Comparison of ENCODE assay signal across 11 cellular contexts in the genomic region with DNA sequence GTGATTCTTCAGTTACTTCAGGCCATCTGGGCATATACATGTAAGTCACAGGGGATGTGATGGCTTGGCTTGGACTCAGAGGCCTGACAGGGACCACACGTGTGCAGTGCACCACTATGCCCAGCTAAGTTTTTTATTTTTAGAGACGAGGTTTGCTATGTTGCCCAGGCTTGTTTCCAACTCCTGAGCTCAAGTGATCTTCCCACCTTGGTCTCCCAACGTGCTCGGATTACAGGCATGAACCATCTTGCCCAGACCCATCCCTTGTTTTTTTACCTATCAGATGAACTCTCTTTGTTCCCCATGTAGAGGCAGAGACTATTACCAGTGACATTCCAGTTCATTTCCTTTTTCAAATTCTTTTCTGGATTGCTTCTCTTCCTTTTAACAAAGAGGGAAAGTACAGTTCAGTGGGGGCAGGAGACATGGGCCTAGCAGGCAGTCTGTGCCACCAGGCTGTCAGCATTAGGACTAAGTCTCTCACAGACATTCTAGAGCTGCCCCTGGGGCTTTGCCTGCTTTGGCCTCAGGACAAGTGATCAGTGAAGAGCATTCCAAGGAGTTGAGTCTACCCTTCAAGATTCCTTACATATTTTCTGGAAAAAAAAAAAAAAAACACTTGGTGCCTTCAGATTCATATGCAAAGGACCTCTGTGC.
A peak's percentile ranks its signal among the peaks of the same experiment; 100 is the strongest.
DNase-seq lines count a peak whose midpoint lies in the region; ATAC-seq and TF ChIP-seq lines count a peak whose summit lies in the region.
"Had no signal": no experiment of that assay in that cellular context is flagged by ENCODE, and none has a peak within 500 bp of the region (broad histone marks: within the 10 kb centered on the region; RNA-seq: fewer than 3 reads in every experiment).

No MANE protein-coding gene starts in this region.

- no peaks in the 10 kb centered on the region for H3K36me3 Mint-ChIP-seq in stimulated activated memory B cell treated with anti-CD40 and anti-IgM and Interleukin-4, amounts not matched to agents 10 μg/mL and 1 μg/mL and 100 μg/mL, for 72 hours
- H3K36me3 Mint-ChIP-seq: activated naive CD8-positive, alpha-beta T cell treated with anti-CD3 and anti-CD28 coated beads, Interleukin-2, amount 10 ng/mL, durations not matched to agents 7 days and 5 days had no signal

- H3K27me3 ChIP-seq in RWPE2 (ENCODE audit: insufficient read depth, poor library complexity, severe bottlenecking) (no peaks in the 10 kb centered on the region), thyroid gland (no peaks in the 10 kb centered on the region)
- H3K27me3 ChIP-seq: vagina had no signal

- ATAC-seq in RWPE2 (ENCODE audit: low read depth) (peak; percentile 94), HG03039 (IDR thresholded peaks at IDR 0.05; ENCODE audit: unreplicated experiment) (no peak)
- no peak for ATAC-seq in stimulated activated memory B cell treated with anti-CD40 and anti-IgM and Interleukin-4, amounts not matched to agents 10 μg/mL and 1 μg/mL and 100 μg/mL, for 72 hours

- peak; percentile 79 for DNase-seq in HFF-Myc (ENCODE audit: extremely low read depth, low read depth)
- peak; percentile 85 for DNase-seq in RWPE2 (ENCODE audit: low spot score)
- DNase-seq in fibroblast of villous mesenchyme (ENCODE audit: low read depth): peak; percentile 64
- peak; percentile 53 to 73 for DNase-seq in thyroid gland
- no peak for DNase-seq in SKM-1 (lab: John Stamatoyannopoulos, UW; ENCODE audit: unreplicated experiment)
- DNase-seq in T-helper 2 cell: no peak
- DNase-seq: activated naive CD8-positive, alpha-beta T cell treated with anti-CD3 and anti-CD28 coated beads, Interleukin-2, amount 10 ng/mL, durations not matched to agents 7 days and 5 days; NCI-H1930 had no signal

- no peaks in the 10 kb centered on the region for H3K27me3 Mint-ChIP-seq in stimulated activated memory B cell treated with anti-CD40 and anti-IgM and Interleukin-4, amounts not matched to agents 10 μg/mL and 1 μg/mL and 100 μg/mL, for 72 hours
- H3K27me3 Mint-ChIP-seq: activated naive CD8-positive, alpha-beta T cell treated with anti-CD3 and anti-CD28 coated beads, Interleukin-2, amount 10 ng/mL, durations not matched to agents 7 days and 5 days had no signal

- TF ChIP-seq CTCF in HFF-Myc (IDR thresholded peaks at IDR 0.05; ENCODE audit: low read depth, low read length, missing control alignments) (no peak), RWPE2 (IDR thresholded peaks at IDR 0.05; ENCODE audit: poor library complexity, severe bottlenecking) (no peak), fibroblast of villous mesenchyme (IDR thresholded peaks at IDR 0.05; ENCODE audit: insufficient read depth, low read depth, low read length) (no peak), thyroid gland (IDR thresholded peaks at IDR 0.05) (no peak)

- H3K27ac ChIP-seq in RWPE2 (ENCODE audit: poor library complexity, severe bottlenecking): peak overlapping the region; percentile 97
- peak overlapping the region; percentile 43 to 69 (median 67) for H3K27ac ChIP-seq in thyroid gland
- H3K27ac ChIP-seq: vagina had no signal

- H3K4me3 ChIP-seq in HFF-Myc (replicated peaks; ENCODE audit: low read depth, low read length) (no peak overlapping the region), RWPE2 (ENCODE audit: severe bottlenecking) (no peak overlapping the region), fibroblast of villous mesenchyme (ENCODE audit: low read depth, low read length) (no peak overlapping the region), thyroid gland (replicated peaks in 1 of 3) (no peak overlapping the region)
- H3K4me3 ChIP-seq: vagina had no signal

- no peaks in the 10 kb centered on the region for H3K4me1 Mint-ChIP-seq in stimulated activated memory B cell treated with anti-CD40 and anti-IgM and Interleukin-4, amounts not matched to agents 10 μg/mL and 1 μg/mL and 100 μg/mL, for 72 hours
- H3K4me1 Mint-ChIP-seq: activated naive CD8-positive, alpha-beta T cell treated with anti-CD3 and anti-CD28 coated beads, Interleukin-2, amount 10 ng/mL, durations not matched to agents 7 days and 5 days had no signal

- no peaks in the 10 kb centered on the region for H3K36me3 ChIP-seq in RWPE2 (ENCODE audit: low read depth)
- no peaks in the 10 kb centered on the region for H3K36me3 ChIP-seq in thyroid gland
- H3K36me3 ChIP-seq: vagina had no signal

- intact Hi-C loops in thyroid gland (cut with DNase I): no loop called here

- no peaks in the 10 kb centered on the region for H3K9me3 Mint-ChIP-seq in stimulated activated memory B cell treated with anti-CD40 and anti-IgM and Interleukin-4, amounts not matched to agents 10 μg/mL and 1 μg/mL and 100 μg/mL, for 72 hours
- H3K9me3 Mint-ChIP-seq: activated naive CD8-positive, alpha-beta T cell treated with anti-CD3 and anti-CD28 coated beads, Interleukin-2, amount 10 ng/mL, durations not matched to agents 7 days and 5 days had no signal

- no peak overlapping the region for H3K27ac Mint-ChIP-seq in stimulated activated memory B cell treated with anti-CD40 and anti-IgM and Interleukin-4, amounts not matched to agents 10 μg/mL and 1 μg/mL and 100 μg/mL, for 72 hours
- H3K27ac Mint-ChIP-seq: activated naive CD8-positive, alpha-beta T cell treated with anti-CD3 and anti-CD28 coated beads, Interleukin-2, amount 10 ng/mL, durations not matched to agents 7 days and 5 days had no signal

- H3K4me3 Mint-ChIP-seq in stimulated activated memory B cell treated with anti-CD40 and anti-IgM and Interleukin-4, amounts not matched to agents 10 μg/mL and 1 μg/mL and 100 μg/mL, for 72 hours: no peak overlapping the region
- H3K4me3 Mint-ChIP-seq: activated naive CD8-positive, alpha-beta T cell treated with anti-CD3 and anti-CD28 coated beads, Interleukin-2, amount 10 ng/mL, durations not matched to agents 7 days and 5 days had no signal

- 34 to 39% methylated on average over 4 of the region's 4 CpGs for WGBS in thyroid gland, 2 donors

- H3K9me3 ChIP-seq in RWPE2 (ENCODE audit: severe bottlenecking) (no peaks in the 10 kb centered on the region), thyroid gland (no peaks in the 10 kb centered on the region)
- H3K9me3 ChIP-seq: vagina had no signal

- no peak for TF ChIP-seq POLR2A in thyroid gland (IDR thresholded peaks at IDR 0.05)

- peaks cover 35% of the 10 kb centered on the region for H3K4me1 ChIP-seq in RWPE2 (ENCODE audit: insufficient read depth, poor library complexity, severe bottlenecking)
- peaks cover 7 to 15% of the 10 kb centered on the region in 2 donors for H3K4me1 ChIP-seq in thyroid gland

Comparison
In these comparisons a context has a peak if more than half of its experiments do, and no peak if none do; other contexts are left out.
1. DNase-seq: peak in HFF-Myc (single experiment), RWPE2 (single experiment), fibroblast of villous mesenchyme (single experiment) and thyroid gland (2 of 2); none in SKM-1 (single experiment) and T-helper 2 cell (0 of 5).